ENCODE assay signal across 21 cellular contexts in the genomic region with DNA sequence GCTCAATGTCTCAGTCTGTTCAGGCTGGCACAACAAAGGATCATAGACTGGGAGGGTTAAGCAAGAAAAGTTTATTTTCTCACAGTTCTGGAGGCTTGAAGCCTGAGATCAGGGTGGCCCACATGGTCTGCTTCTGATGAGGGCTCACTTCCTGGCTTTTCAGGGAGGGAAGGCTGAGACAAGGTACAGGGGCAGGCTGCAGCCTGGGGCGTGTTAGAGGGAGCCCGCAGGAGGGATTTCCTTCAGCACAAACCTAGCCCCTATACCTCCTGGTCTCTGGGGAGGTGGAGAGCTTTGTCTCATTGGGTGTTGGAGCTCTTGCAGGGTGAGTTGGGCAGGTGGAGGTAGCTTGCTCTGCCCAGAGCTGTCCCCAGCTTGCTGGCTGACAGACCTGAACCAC.
"Had no signal": no experiment of that assay in that cellular context is flagged by ENCODE, and none has a peak within 500 bp of the region (broad histone marks: within the 10 kb centered on the region; RNA-seq: fewer than 3 reads in every experiment).

No MANE protein-coding gene starts in this region.

- H3K4me1 ChIP-seq: colonic mucosa, gastrocnemius medialis had no signal

- DNase-seq: activated CD4-positive, alpha-beta T cell treated with anti-CD3 and anti-CD28 coated beads, Interleukin-2, amount 50 U/mL, for 1 hour; activated CD4-positive, CD25-positive, alpha-beta regulatory T cell treated with anti-CD3 and anti-CD28 coated beads, Interleukin-2, amount 50 U/mL, for 72 hours; activated CD8-positive, alpha-beta memory T cell treated with anti-CD3 and anti-CD28 coated beads, Interleukin-2, amount 50 U/mL, for 48 hours; activated effector memory CD4-positive, alpha-beta T cell treated with Interleukin-2 at 50 U/mL for 16 hours; activated naive CD4-positive, alpha-beta T cell treated with anti-CD3 and anti-CD28 coated beads, Interleukin-2, amount 10 ng/mL, durations not matched to agents 7 days and 5 days; activated naive CD8-positive, alpha-beta T cell treated with anti-CD3 and anti-CD28 coated beads, Interleukin-2, amount 50 U/mL, for 24 hours; activated T-cell treated with anti-CD3 and anti-CD28 coated beads, Interleukin-2, amount 50 U/mL, for 48 hours; colonic mucosa; gastrocnemius medialis; heart left ventricle; left lung; naive thymus-derived CD4-positive, alpha-beta T cell; posterior cingulate gyrus; retina; stimulated activated CD4-positive, alpha-beta T cell treated with anti-CD3 and anti-CD28 coated beads, Interleukin-12 subunit alpha, Interleukin-12 subunit beta, amount 100 ng/mL, for 4 hours; stimulated activated CD4-positive, alpha-beta T cell treated with anti-CD3 and anti-CD28 coated beads, Interleukin-2, amount 100 ng/mL, for 24 hours; T-helper 17 cell had no signal

- H3K27me3 ChIP-seq: colonic mucosa, gastrocnemius medialis, left lung, tibial nerve had no signal

- H3K9me3 Mint-ChIP-seq: activated naive CD4-positive, alpha-beta T cell treated with anti-CD3 and anti-CD28 coated beads, Interleukin-2, amount 10 ng/mL, durations not matched to agents 7 days and 5 days; activated naive CD8-positive, alpha-beta T cell treated with anti-CD3 and anti-CD28 coated beads, Interleukin-2, amount 50 U/mL, for 24 hours; central memory CD8-positive, alpha-beta T cell; stimulated activated naive CD8-positive, alpha-beta T cell treated with anti-CD3 and anti-CD28 coated beads, Interleukin-15, Interleukin-2, amounts not matched to agents 100 ng/mL and 50 ng/mL, for 24 hours had no signal

- H3K4me1 Mint-ChIP-seq: central memory CD8-positive, alpha-beta T cell had no signal

- H3K4me3 Mint-ChIP-seq: activated naive CD4-positive, alpha-beta T cell treated with anti-CD3 and anti-CD28 coated beads, Interleukin-2, amount 10 ng/mL, durations not matched to agents 7 days and 5 days; activated naive CD8-positive, alpha-beta T cell treated with anti-CD3 and anti-CD28 coated beads, Interleukin-2, amount 50 U/mL, for 24 hours; central memory CD8-positive, alpha-beta T cell; naive thymus-derived CD4-positive, alpha-beta T cell; stimulated activated naive CD8-positive, alpha-beta T cell treated with anti-CD3 and anti-CD28 coated beads, Interleukin-15, Interleukin-2, amounts not matched to agents 100 ng/mL and 50 ng/mL, for 24 hours; T-helper 17 cell had no signal

- H3K4me3 ChIP-seq: colonic mucosa, gastrocnemius medialis, heart left ventricle, left lung, tibial nerve had no signal

- H3K9me3 ChIP-seq: colonic mucosa, gastrocnemius medialis, heart left ventricle, left lung, tibial nerve had no signal

- H3K36me3 ChIP-seq: colonic mucosa, gastrocnemius medialis, heart left ventricle, left lung, tibial nerve had no signal

- H3K27ac ChIP-seq: colonic mucosa, gastrocnemius medialis, heart left ventricle, left lung, tibial nerve, VCaP had no signal

- H3K27ac Mint-ChIP-seq: activated naive CD4-positive, alpha-beta T cell treated with anti-CD3 and anti-CD28 coated beads, Interleukin-2, amount 10 ng/mL, durations not matched to agents 7 days and 5 days; activated naive CD8-positive, alpha-beta T cell treated with anti-CD3 and anti-CD28 coated beads, Interleukin-2, amount 50 U/mL, for 24 hours; naive thymus-derived CD4-positive, alpha-beta T cell; stimulated activated naive CD8-positive, alpha-beta T cell treated with anti-CD3 and anti-CD28 coated beads, Interleukin-15, Interleukin-2, amounts not matched to agents 100 ng/mL and 50 ng/mL, for 24 hours; T-helper 17 cell had no signal

- ATAC-seq: activated naive CD8-positive, alpha-beta T cell treated with anti-CD3 and anti-CD28 coated beads, Interleukin-2, amount 50 U/mL, for 24 hours; gastrocnemius medialis; heart left ventricle; left lung; naive thymus-derived CD4-positive, alpha-beta T cell; T-helper 17 cell had no signal

- H3K36me3 Mint-ChIP-seq: activated naive CD4-positive, alpha-beta T cell treated with anti-CD3 and anti-CD28 coated beads, Interleukin-2, amount 10 ng/mL, durations not matched to agents 7 days and 5 days; naive thymus-derived CD4-positive, alpha-beta T cell had no signal
